23 cellular contexts compared by ENCODE assay signal in genomic region chr17:28390563-28390962, GRCh38. TPM values are rescaled to one million over a fixed set of nuclear protein-coding genes. Genes with fewer than 3 reads are reported as not detected.
DNase-seq lines count a peak whose midpoint lies in the region; ATAC-seq, FAIRE-seq and TF ChIP-seq lines count a peak whose summit lies in the region.
"Had no signal": no experiment of that assay in that cellular context is flagged by ENCODE, and none has a peak within 500 bp of the region (broad histone marks: within the 10 kb centered on the region; RNA-seq: fewer than 3 reads in every experiment).

No MANE protein-coding gene starts in this region.

- no peak overlapping the region for H3K4me2 ChIP-seq in K562 (ENCODE audit: insufficient read depth, low read length)
- H3K4me2 ChIP-seq: BLaER1 treated with 17β-estradiol and CSF1 and Interleukin-3, amounts not matched to agents 10 nM and 100 nM had no signal

- H3K36me3 ChIP-seq in Caco-2 (ENCODE audit: control insufficient read depth, insufficient read depth, low read length) (peaks cover 3% of the 10 kb centered on the region), K562 (ENCODE audit: control insufficient read depth, insufficient read depth, low read length) (no peaks in the 10 kb centered on the region), mesodermal cell (ENCODE audit: control insufficient read depth, insufficient read depth, low read length) (peaks cover 67% of the 10 kb centered on the region)

- intact Hi-C loops in Caco-2 (cut with micrococcal nuclease; ENCODE audit: unreplicated experiment) (no loop called here), K562 (cut with micrococcal nuclease) (no loop called here)

- H3K27me3 Mint-ChIP-seq in Caco-2 (ENCODE audit: insufficient read depth, unreplicated experiment): no peaks in the 10 kb centered on the region
- no peaks in the 10 kb centered on the region for H3K27me3 Mint-ChIP-seq in chondrocyte (ENCODE audit: low read depth)
- H3K27me3 Mint-ChIP-seq: CD4-positive, alpha-beta T cell; CD8-positive, alpha-beta memory T cell had no signal

- H3K4me1 ChIP-seq in Caco-2 (peaks cover 59% of the 10 kb centered on the region), K562 (replicated peaks in 1 of 2; ENCODE audit: control insufficient read depth in 2 of 2, insufficient read depth in 2 of 2, low read length in 2 of 2) (peaks cover 9 to 10% of the 10 kb centered on the region in 2 experiments; a peak in 3 of 5 replicates), mesodermal cell (ENCODE audit: control insufficient read depth, insufficient read depth, low read length, poor library complexity, severe bottlenecking) (peaks cover 25% of the 10 kb centered on the region)
- H3K4me1 ChIP-seq: BE2C had no signal

- POLR2A ChIA-PET in Caco-2 (lab: Charles Lee): no interaction called here
- POLR2A ChIA-PET in K562 (lab: Yijun Ruan, JAX): interaction anchor here (1.2 to 2.1 kb wide), 3 partner anchors 13 to 24 kb away, joined by 3 to 8 read pairs (median 6); no protein-coding TSS in a partner anchor

- H3K27ac Mint-ChIP-seq in Caco-2 (ENCODE audit: unreplicated experiment) (peak overlapping the region; percentile 21), chondrocyte (ENCODE audit: unreplicated experiment) (no peak overlapping the region)
- H3K27ac Mint-ChIP-seq: CD14-positive monocyte; CD4-positive, alpha-beta T cell had no signal

- H3K27me3 ChIP-seq in Caco-2 (replicated peaks; ENCODE audit: control insufficient read depth, insufficient read depth, low read length) (no peaks in the 10 kb centered on the region), K562 (ENCODE audit: control insufficient read depth in 2 of 2, insufficient read depth in 2 of 2, low read length in 2 of 2) (peaks cover 0 to 12% of the 10 kb centered on the region in 2 experiments; a peak in 2 of 5 replicates)
- H3K27me3 ChIP-seq: BE2C had no signal

- TF ChIP-seq POLR2A in K562 (conservative IDR thresholded peaks at IDR 0.05): no peak

- H3K4me3 ChIP-seq in Caco-2 (ENCODE audit: low read depth, low read length): no peak overlapping the region
- H3K4me3 ChIP-seq in K562: no peak overlapping the region
- no peak overlapping the region for H3K4me3 ChIP-seq in mesodermal cell (ENCODE audit: extremely low read depth, insufficient read depth, low read length, poor library complexity, severe bottlenecking)
- H3K4me3 ChIP-seq: BLaER1 treated with 17β-estradiol and CSF1 and Interleukin-3, amounts not matched to agents 10 nM and 100 nM; GM23248 had no signal

- BruUV-seq in Caco-2 (replicated peaks; lab: Mats Ljungman, UMichigan): no TSS peak
- no TSS peak for BruUV-seq in K562 (replicated peaks; lab: Mats Ljungman, UMichigan)

- H4K20me1 ChIP-seq in K562 (replicated peaks; ENCODE audit: control insufficient read depth, insufficient read depth, low read length): no peaks in the 10 kb centered on the region

- TF ChIP-seq EP300 in K562 (IDR thresholded peaks at IDR 0.05; ENCODE audit: low read length): no peak

- DNase-seq in Caco-2 (no peak), K562 (ENCODE audit: extremely low read depth in 1 of 4, low spot score in 3 of 4) (no peak), chondrocyte (ENCODE audit: low spot score) (no peak), NCI-H510A (lab: John Stamatoyannopoulos, UW) (no peak), DMS153 treated with DMSO at 0.1 percent for 48 hours (lab: John Stamatoyannopoulos, UW; ENCODE audit: unreplicated experiment) (no peak)
- DNase-seq: ACHN; AML-193; BE2C; Calu3; CD4-positive, alpha-beta T cell; CD8-positive, alpha-beta memory T cell; DND-41; GM23248; H7; HCEC 1CT had no signal

- H3K79me2 ChIP-seq in K562 (ENCODE audit: control insufficient read depth, insufficient read depth, low read length): no peaks in the 10 kb centered on the region

- TF ChIP-seq CTCF in Caco-2 (IDR thresholded peaks at IDR 0.05; ENCODE audit: insufficient read depth in 1 of 2, low read depth in 1 of 2, low read length in 1 of 2, severe bottlenecking in 1 of 2, unreplicated experiment in 1 of 2) (no peak), K562 (IDR thresholded peaks at IDR 0.05 in 2 of 3, conservative IDR thresholded peaks at IDR 0.05 in 1 of 3; ENCODE audit: insufficient read depth in 2 of 3, low read depth in 1 of 3, low read length in 3 of 3) (no peak), chondrocyte (IDR thresholded peaks at IDR 0.05) (no peak)

- CTCF ChIA-PET in Caco-2 (lab: Charles Lee): no interaction called here
- CTCF ChIA-PET in K562 (lab: Yijun Ruan, JAX; ENCODE audit: low intra/inter-chr PET ratio): no interaction called here

- H3K27ac ChIP-seq in K562 (ENCODE audit: extremely low read depth, low read depth, low read length) (no peak overlapping the region), mesodermal cell (ENCODE audit: low read depth, low read length, severe bottlenecking) (peak overlapping the region; percentile 29)
- H3K27ac ChIP-seq: BLaER1 treated with 17β-estradiol and CSF1 and Interleukin-3, amounts not matched to agents 10 nM and 100 nM; GM23248 had no signal

- ATAC-seq in K562: no peak

- peaks cover 45% of the 10 kb centered on the region for H3K4me1 Mint-ChIP-seq in Caco-2 (ENCODE audit: low read depth, unreplicated experiment)
- no peaks in the 10 kb centered on the region for H3K4me1 Mint-ChIP-seq in chondrocyte (ENCODE audit: low read depth)

- FAIRE-seq in K562 (lab: Jason Lieb, UNC): no peak
- FAIRE-seq: G401.6, GM12892, GM19239, H1 had no signal

- H3K4me3 Mint-ChIP-seq in Caco-2 (ENCODE audit: unreplicated experiment) (no peak overlapping the region), chondrocyte (ENCODE audit: unreplicated experiment) (no peak overlapping the region)
- H3K4me3 Mint-ChIP-seq: CD14-positive monocyte; CD4-positive, alpha-beta T cell; CD8-positive, alpha-beta memory T cell had no signal

- no peaks in the 10 kb centered on the region for H3K9me3 Mint-ChIP-seq in Caco-2 (ENCODE audit: unreplicated experiment)
- no peaks in the 10 kb centered on the region for H3K9me3 Mint-ChIP-seq in chondrocyte (ENCODE audit: low read depth)
- H3K9me3 Mint-ChIP-seq: CD14-positive monocyte; CD4-positive, alpha-beta T cell; CD8-positive, alpha-beta memory T cell had no signal

- H2AFZ ChIP-seq in K562 (ENCODE audit: low read depth, low read length): no peak overlapping the region
- H2AFZ ChIP-seq: GM23248 had no signal

- no peak for TF ChIP-seq RAD21 in K562 (CRISPR knock-in tag; conservative IDR thresholded peaks at IDR 0.05 in 1 of 2, IDR thresholded peaks at IDR 0.05 in 1 of 2)

- H3K36me3 Mint-ChIP-seq in Caco-2 (ENCODE audit: insufficient read depth, unreplicated experiment) (peaks cover 33% of the 10 kb centered on the region), chondrocyte (ENCODE audit: low read depth) (peaks cover 32% of the 10 kb centered on the region)

- no peaks in the 10 kb centered on the region for H3K9me3 ChIP-seq in Caco-2
- no peaks in the 10 kb centered on the region for H3K9me3 ChIP-seq in K562 (replicated peaks; ENCODE audit: control insufficient read depth, insufficient read depth, low read depth, low read length)
- peaks cover 10% of the 10 kb centered on the region for H3K9me3 ChIP-seq in mesodermal cell (ENCODE audit: control insufficient read depth, low read length)
- H3K9me3 ChIP-seq: BE2C; BLaER1 treated with 17β-estradiol and CSF1 and Interleukin-3, amounts not matched to agents 10 nM and 100 nM had no signal

- in situ Hi-C loops in K562 (cut with MboI): no loop called here

- H3K9ac ChIP-seq in K562 (ENCODE audit: insufficient read depth in 1 of 2, low read depth in 2 of 2, low read length in 2 of 2): no peak overlapping the region
- H3K9ac ChIP-seq: BLaER1 treated with 17β-estradiol and CSF1 and Interleukin-3, amounts not matched to agents 10 nM and 100 nM; GM23248 had no signal

- H3K9me1 ChIP-seq in K562 (ENCODE audit: control insufficient read depth, insufficient read depth, low read length): no peaks in the 10 kb centered on the region

- 7% methylated on average over 2 of the region's 2 CpGs for WGBS in K562 (ENCODE audit: insufficient coverage, low coverage, missing lambda C conversion rate)
- WGBS in mesodermal cell (ENCODE audit: insufficient coverage in 2 of 2), 2 experiments: 88 to 100% methylated on average over 1 of the region's 2 CpGs

RNA-seq across cellular contexts. Expression of gene SLC46A1, which starts 15.4 kb away (rescaled TPM):
- total RNA-seq in Caco-2 (2022) (114 and 128 TPM in 2 replicates), K562 (2014; rRNA removed) (3.1 and 3.4 TPM in 2 replicates), K562 (2014; rRNA removed; fragmentation: Illumina TruSeq; extraction: Trizol) (1.8 and 3.1 TPM in 2 replicates), K562 (2015; rRNA removed; fragmentation: Illumina TruSeq; extraction: Trizol) (2.4 and 3.1 TPM in 2 replicates), K562 (2021) (4.3 and 5.5 TPM in 2 replicates), chondrocyte (12.7 to 13.2 TPM (median 13.0 TPM) in 3 replicates)
- total RNA-seq in K562 (2011; cell fraction: chromatin; rRNA removed; ENCODE audit: low replicate concordance): 18.4 and 42.1 TPM in 2 replicates
- total RNA-seq in K562 (2011; cell fraction: nucleolus; rRNA removed): 22.6 and 30.0 TPM in 2 replicates
- total RNA-seq in K562 (2011; cell fraction: nucleoplasm; rRNA removed): 26.1 and 28.6 TPM in 2 replicates
- polyA plus RNA-seq in K562 (2011; rRNA removed) (2.4 and 4.0 TPM in 2 replicates), K562 (2014; fragmentation: Illumina TruSeq; extraction: Trizol) (3.9 and 4.5 TPM in 2 replicates), K562 (2014; fragmentation: Nextera tagmentation; extraction: Ambion mirVana) (under 1 TPM; 0.24 to 0.32 TPM), K562 (2014; rRNA removed) (2.6 TPM in 2 replicates)
- polyA plus RNA-seq in K562 (2011; cell fraction: cytosol; rRNA removed): 2.7 and 5.5 TPM in 2 replicates
- 7.8 and 15.8 TPM in 2 replicates for polyA plus RNA-seq in K562 (2011; cell fraction: nucleus; rRNA removed)
- 2.4 and 2.9 TPM in 2 replicates for polyA plus RNA-seq in K562 (2012)
- polyA minus RNA-seq in K562 (2011; rRNA and poly(A)+ RNA removed): 7.2 and 11.6 TPM in 2 replicates
- polyA minus RNA-seq in K562 (2011; cell fraction: cytosol; rRNA and poly(A)+ RNA removed): 2.6 and 6.5 TPM in 2 replicates
- 13.5 and 15.0 TPM in 2 replicates for polyA minus RNA-seq in K562 (2011; cell fraction: nucleus; rRNA and poly(A)+ RNA removed)
- polyA plus RNA-seq in mesodermal cell (2013, experiment 1 of 2): 6.4 TPM
- 5.6 TPM for polyA plus RNA-seq in mesodermal cell (2013, experiment 2 of 2)

RNA-seq across cellular contexts. Expression of gene SARM1, which starts 19.1 kb away (rescaled TPM):
- total RNA-seq in Caco-2 (2022) (32.8 and 34.4 TPM in 2 replicates), K562 (2014; rRNA removed) (0.08 and 0.09 TPM in 2 replicates), K562 (2014; rRNA removed; fragmentation: Illumina TruSeq; extraction: Trizol) (0.10 and 0.29 TPM in 2 replicates), K562 (2015; rRNA removed; fragmentation: Illumina TruSeq; extraction: Trizol) (0.08 and 0.11 TPM in 2 replicates), K562 (2021) (0.54 and 0.55 TPM in 2 replicates), chondrocyte (22.2 to 24.1 TPM (median 23.0 TPM) in 3 replicates)
- 1.5 and 2.4 TPM in 2 replicates for total RNA-seq in K562 (2011; cell fraction: chromatin; rRNA removed; ENCODE audit: low replicate concordance)
- total RNA-seq in K562 (2011; cell fraction: nucleolus; rRNA removed): 1.6 and 3.2 TPM in 2 replicates
- 0.69 and 0.81 TPM in 2 replicates for total RNA-seq in K562 (2011; cell fraction: nucleoplasm; rRNA removed)
- polyA plus RNA-seq in K562 (2011; rRNA removed) (0.15 and 0.30 TPM in 2 replicates), K562 (2014; fragmentation: Illumina TruSeq; extraction: Trizol) (0.07 and 0.12 TPM in 2 replicates), K562 (2014; fragmentation: Nextera tagmentation; extraction: Ambion mirVana) (not detected), K562 (2014; rRNA removed) (0.04 and 0.31 TPM in 2 replicates)
- polyA plus RNA-seq in K562 (2011; cell fraction: cytosol; rRNA removed): 0.19 and 0.30 TPM in 2 replicates
- 0.94 and 1.5 TPM in 2 replicates for polyA plus RNA-seq in K562 (2011; cell fraction: nucleus; rRNA removed)
- polyA plus RNA-seq in K562 (2012): 0.12 and 1.5 TPM in 2 replicates
- 0.09 and 0.21 TPM in 2 replicates for polyA minus RNA-seq in K562 (2011; rRNA and poly(A)+ RNA removed)
- polyA minus RNA-seq in K562 (2011; cell fraction: cytosol; rRNA and poly(A)+ RNA removed): 0.38 and 0.73 TPM in 2 replicates
- 0.44 and 0.67 TPM in 2 replicates for polyA minus RNA-seq in K562 (2011; cell fraction: nucleus; rRNA and poly(A)+ RNA removed)
- polyA plus RNA-seq in mesodermal cell (2013, experiment 1 of 2): 11.6 TPM
- 14.1 TPM for polyA plus RNA-seq in mesodermal cell (2013, experiment 2 of 2)

RNA-seq across cellular contexts. Expression of gene VTN, which starts 20.5 kb away (rescaled TPM):
- total RNA-seq in Caco-2 (2022): 273 and 298 TPM in 2 replicates
- not detected in 2 replicates for total RNA-seq in K562 (2011; cell fraction: chromatin; rRNA removed; ENCODE audit: low replicate concordance)
- total RNA-seq in K562 (2011; cell fraction: nucleolus; rRNA removed): 0.26 and 0.33 TPM in 2 replicates
- 0.73 TPM in 1 of 2 replicates, not detected in the other for total RNA-seq in K562 (2011; cell fraction: nucleoplasm; rRNA removed)
- total RNA-seq in K562 (2014; rRNA removed): 0.14 and 0.33 TPM in 2 replicates
- not detected in 2 replicates for total RNA-seq in K562 (2014; rRNA removed; fragmentation: Illumina TruSeq; extraction: Trizol)
- 0.15 and 0.36 TPM in 2 replicates for total RNA-seq in K562 (2015; rRNA removed; fragmentation: Illumina TruSeq; extraction: Trizol)
- total RNA-seq in K562 (2021): 0.86 and 2.3 TPM in 2 replicates
- 0.11 and 0.17 TPM in 2 replicates for polyA plus RNA-seq in K562 (2011; rRNA removed)
- polyA plus RNA-seq in K562 (2011; cell fraction: cytosol; rRNA removed): 0.21 and 0.25 TPM in 2 replicates
- polyA plus RNA-seq in K562 (2011; cell fraction: nucleus; rRNA removed): 0.10 and 0.41 TPM in 2 replicates
- 0.77 and 0.97 TPM in 2 replicates for polyA plus RNA-seq in K562 (2012)
- polyA plus RNA-seq in K562 (2014; fragmentation: Illumina TruSeq; extraction: Trizol): 0.13 and 0.68 TPM in 2 replicates
- 1 to 10 TPM in 1 of 2 experiments, under 1 TPM in 1; 0.22 to 1.0 TPM for polyA plus RNA-seq in K562 (2014; fragmentation: Nextera tagmentation; extraction: Ambion mirVana)
- polyA plus RNA-seq in K562 (2014; rRNA removed): 0.64 and 0.82 TPM in 2 replicates
- polyA minus RNA-seq in K562 (2011; rRNA and poly(A)+ RNA removed): not detected in 2 replicates
- 1.0 TPM in 2 replicates for polyA minus RNA-seq in K562 (2011; cell fraction: cytosol; rRNA and poly(A)+ RNA removed)
- 0.40 and 0.56 TPM in 2 replicates for polyA minus RNA-seq in K562 (2011; cell fraction: nucleus; rRNA and poly(A)+ RNA removed)
- 11.9 TPM for polyA plus RNA-seq in mesodermal cell (2013, experiment 1 of 2)
- polyA plus RNA-seq in mesodermal cell (2013, experiment 2 of 2): 15.0 TPM
- total RNA-seq in chondrocyte: 0.31 to 0.55 TPM (median 0.41 TPM) in 3 replicates
- total RNA-seq: Calu3, GM23248, H1 had no signal
- polyA plus RNA-seq: CD14-positive monocyte; CD8-positive, alpha-beta memory T cell had no signal

RNA-seq across cellular contexts. Expression of gene SEBOX, which starts 25.6 kb away (rescaled TPM):
- total RNA-seq in Caco-2 (2022) (not detected in 2 replicates), K562 (2014; rRNA removed) (not detected in 2 replicates), K562 (2014; rRNA removed; fragmentation: Illumina TruSeq; extraction: Trizol) (not detected in 2 replicates), K562 (2015; rRNA removed; fragmentation: Illumina TruSeq; extraction: Trizol) (not detected in 2 replicates), K562 (2021) (not detected in 2 replicates), chondrocyte (not detected in 3 replicates)
- not detected in 2 replicates for total RNA-seq in K562 (2011; cell fraction: chromatin; rRNA removed; ENCODE audit: low replicate concordance)
- not detected in 2 replicates for total RNA-seq in K562 (2011; cell fraction: nucleolus; rRNA removed)
- total RNA-seq in K562 (2011; cell fraction: nucleoplasm; rRNA removed): not detected in 2 replicates
- polyA plus RNA-seq in K562 (2011; rRNA removed) (not detected in 2 replicates), K562 (2014; fragmentation: Illumina TruSeq; extraction: Trizol) (not detected in 2 replicates), K562 (2014; fragmentation: Nextera tagmentation; extraction: Ambion mirVana) (not detected), K562 (2014; rRNA removed) (not detected in 2 replicates)
- polyA plus RNA-seq in K562 (2011; cell fraction: cytosol; rRNA removed): not detected in 2 replicates
- not detected in 2 replicates for polyA plus RNA-seq in K562 (2011; cell fraction: nucleus; rRNA removed)
- not detected in 2 replicates for polyA plus RNA-seq in K562 (2012)
- not detected in 2 replicates for polyA minus RNA-seq in K562 (2011; rRNA and poly(A)+ RNA removed)
- polyA minus RNA-seq in K562 (2011; cell fraction: cytosol; rRNA and poly(A)+ RNA removed): not detected in 2 replicates
- polyA minus RNA-seq in K562 (2011; cell fraction: nucleus; rRNA and poly(A)+ RNA removed): not detected in 2 replicates
- not detected for polyA plus RNA-seq in mesodermal cell (2013, experiment 1 of 2)
- polyA plus RNA-seq in mesodermal cell (2013, experiment 2 of 2): not detected
- total RNA-seq: A172; Calu3; CD4-positive, alpha-beta T cell; CD8-positive, alpha-beta memory T cell; GM23248; H1; H7 had no signal
- polyA plus RNA-seq: CD14-positive monocyte; CD8-positive, alpha-beta memory T cell; GM23248; H1 had no signal

RNA-seq across cellular contexts. Expression of gene POLDIP2, which starts 33.2 kb away (rescaled TPM):
- 257 and 265 TPM in 2 replicates for total RNA-seq in Caco-2 (2022)
- 13.2 and 36.1 TPM in 2 replicates for total RNA-seq in K562 (2011; cell fraction: chromatin; rRNA removed; ENCODE audit: low replicate concordance)
- 33.4 and 34.0 TPM in 2 replicates for total RNA-seq in K562 (2011; cell fraction: nucleolus; rRNA removed)
- 27.2 and 30.3 TPM in 2 replicates for total RNA-seq in K562 (2011; cell fraction: nucleoplasm; rRNA removed)
- total RNA-seq in K562 (2014; rRNA removed): 121 and 122 TPM in 2 replicates
- 59.5 and 62.7 TPM in 2 replicates for total RNA-seq in K562 (2014; rRNA removed; fragmentation: Illumina TruSeq; extraction: Trizol)
- total RNA-seq in K562 (2015; rRNA removed; fragmentation: Illumina TruSeq; extraction: Trizol): 70.6 and 71.4 TPM in 2 replicates
- 106 and 108 TPM in 2 replicates for total RNA-seq in K562 (2021)
- 64.6 and 105 TPM in 2 replicates for polyA plus RNA-seq in K562 (2011; rRNA removed)
- 64.6 and 142 TPM in 2 replicates for polyA plus RNA-seq in K562 (2011; cell fraction: cytosol; rRNA removed)
- polyA plus RNA-seq in K562 (2011; cell fraction: nucleus; rRNA removed): 48.3 and 71.0 TPM in 2 replicates
- polyA plus RNA-seq in K562 (2012): 89.9 and 120 TPM in 2 replicates
- 127 and 137 TPM in 2 replicates for polyA plus RNA-seq in K562 (2014; fragmentation: Illumina TruSeq; extraction: Trizol)
- 10 to 100 TPM; 22.0 to 25.1 TPM for polyA plus RNA-seq in K562 (2014; fragmentation: Nextera tagmentation; extraction: Ambion mirVana)
- polyA plus RNA-seq in K562 (2014; rRNA removed): 104 and 109 TPM in 2 replicates
- 31.5 and 60.7 TPM in 2 replicates for polyA minus RNA-seq in K562 (2011; rRNA and poly(A)+ RNA removed)
- 27.9 and 61.6 TPM in 2 replicates for polyA minus RNA-seq in K562 (2011; cell fraction: cytosol; rRNA and poly(A)+ RNA removed)
- 14.4 and 16.8 TPM in 2 replicates for polyA minus RNA-seq in K562 (2011; cell fraction: nucleus; rRNA and poly(A)+ RNA removed)
- polyA plus RNA-seq in mesodermal cell (2013, experiment 1 of 2): 59.9 TPM
- polyA plus RNA-seq in mesodermal cell (2013, experiment 2 of 2): 56.7 TPM
- 70.1 to 70.8 TPM (median 70.4 TPM) in 3 replicates for total RNA-seq in chondrocyte

Comparison
In these comparisons a context has a peak if more than half of its experiments do, and no peak if none do; other contexts are left out.
1. RNA of gene VTN, which starts 20.5 kb away (total RNA-seq): 273 to 298 TPM in Caco-2; 0.31 to 0.55 TPM in chondrocyte and 0.14 to 2.3 TPM in K562; every median in the first group is over 10 times any median in the second.